In the genomic region with DNA sequence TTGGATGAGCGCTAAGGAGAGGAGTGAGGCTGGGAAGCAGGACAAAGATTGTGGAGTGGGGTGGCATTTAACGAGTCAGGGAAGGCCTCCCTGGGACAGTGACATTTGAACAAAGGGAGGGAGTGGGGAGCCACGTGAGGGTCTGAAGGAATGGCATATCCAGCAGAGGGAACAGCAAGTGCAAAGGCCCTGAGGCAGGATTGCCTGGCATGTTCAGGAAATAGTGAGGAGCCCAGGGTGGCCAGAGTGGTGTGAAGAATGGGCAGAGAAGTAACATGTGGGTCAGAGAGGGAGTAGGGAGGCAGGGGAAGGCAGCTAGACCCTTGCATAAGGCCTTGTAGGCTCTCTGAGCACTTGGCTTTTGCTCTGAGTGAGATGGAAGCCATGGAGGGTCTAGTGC, we compare ENCODE assay signal across 20 cellular contexts. TPM values are rescaled to one million over a fixed set of nuclear protein-coding genes. Genes with fewer than 3 reads are reported as not detected.
DNase-seq lines count a peak whose midpoint lies in the region; ATAC-seq, FAIRE-seq and TF ChIP-seq lines count a peak whose summit lies in the region.
"Had no signal": no experiment of that assay in that cellular context is flagged by ENCODE, and none has a peak within 500 bp of the region (broad histone marks: within the 10 kb centered on the region; RNA-seq: fewer than 3 reads in every experiment).

No MANE protein-coding gene starts in this region.

- no peak overlapping the region for H3K4me3 Mint-ChIP-seq in nephron progenitor cell
- H3K4me3 Mint-ChIP-seq: CD4-positive, alpha-beta memory T cell had no signal

- peaks cover 7% of the 10 kb centered on the region for H3K9me3 Mint-ChIP-seq in nephron progenitor cell

- H3K4me1 Mint-ChIP-seq in nephron progenitor cell: peaks cover 5% of the 10 kb centered on the region
- H3K4me1 Mint-ChIP-seq: CD4-positive, alpha-beta memory T cell had no signal

- TF ChIP-seq RAD21 in K562 (CRISPR knock-in tag; conservative IDR thresholded peaks at IDR 0.05 in 1 of 2, IDR thresholded peaks at IDR 0.05 in 1 of 2): no peak

- no peak overlapping the region for H3K4me2 ChIP-seq in K562 (ENCODE audit: insufficient read depth, low read length)

- no peak for DNase-seq in K562 (ENCODE audit: extremely low read depth in 1 of 4, low spot score in 3 of 4)
- DNase-seq in nephron progenitor cell: no peak
- peak; percentile 36 for DNase-seq in posterior vena cava (ENCODE audit: low spot score)
- DNase-seq in T-helper 2 cell: no peak
- DNase-seq in DMS 273 (lab: John Stamatoyannopoulos, UW; ENCODE audit: unreplicated experiment): no peak
- no peak for DNase-seq in activated CD4-positive, CD25-positive, alpha-beta regulatory T cell treated with anti-CD3 and anti-CD28 coated beads, Interleukin-2, amount 50 U/mL, for 72 hours
- DNase-seq: C1 segment of cervical spinal cord; Calu3; CD4-positive, alpha-beta memory T cell; COR-L47; DMS153; DND-41; GM23248; H7; HCEC 1CT had no signal

- TF ChIP-seq CTCF in K562 (IDR thresholded peaks at IDR 0.05 in 2 of 3, conservative IDR thresholded peaks at IDR 0.05 in 1 of 3; ENCODE audit: insufficient read depth in 2 of 3, low read depth in 1 of 3, low read length in 3 of 3) (no peak), nephron progenitor cell (IDR thresholded peaks at IDR 0.05) (no peak)

- in situ Hi-C loops in K562 (cut with MboI): no loop called here

- no peak overlapping the region for H3K27ac ChIP-seq in K562 (ENCODE audit: extremely low read depth, low read depth, low read length)
- H3K27ac ChIP-seq: GM23248 had no signal

- no peak for FAIRE-seq in K562 (lab: Jason Lieb, UNC)
- FAIRE-seq: G401.6, GM12892, H1 had no signal

- H3K4me1 ChIP-seq in K562 (replicated peaks in 1 of 2; ENCODE audit: control insufficient read depth in 2 of 2, insufficient read depth in 2 of 2, low read length in 2 of 2): no peaks in the 10 kb centered on the region; a peak in 2 of 5 replicates

- POLR2A ChIA-PET in K562 (lab: Yijun Ruan, JAX): no interaction called here

- 10% methylated on average over 3 of the region's 3 CpGs for WGBS in K562 (ENCODE audit: insufficient coverage, low coverage, missing lambda C conversion rate)

- H3K27me3 Mint-ChIP-seq in nephron progenitor cell (ENCODE audit: low read depth, poor library complexity): peaks cover 14% of the 10 kb centered on the region

- no peaks in the 10 kb centered on the region for H3K79me2 ChIP-seq in K562 (ENCODE audit: control insufficient read depth, insufficient read depth, low read length)

- H3K27me3 ChIP-seq in K562 (ENCODE audit: control insufficient read depth in 2 of 2, insufficient read depth in 2 of 2, low read length in 2 of 2): no peaks in the 10 kb centered on the region; a peak in 1 of 5 replicates

- H2AFZ ChIP-seq in K562 (ENCODE audit: low read depth, low read length): no peak overlapping the region
- H2AFZ ChIP-seq: GM23248 had no signal

- no peak overlapping the region for H3K9ac ChIP-seq in K562 (ENCODE audit: insufficient read depth in 1 of 2, low read depth in 2 of 2, low read length in 2 of 2)
- H3K9ac ChIP-seq: GM23248 had no signal

- no TSS peak for BruUV-seq in K562 (replicated peaks; lab: Mats Ljungman, UMichigan)

- TF ChIP-seq EP300 in K562 (IDR thresholded peaks at IDR 0.05; ENCODE audit: low read length): no peak

- TF ChIP-seq POLR2A in K562 (conservative IDR thresholded peaks at IDR 0.05): no peak

- no peaks in the 10 kb centered on the region for H3K36me3 Mint-ChIP-seq in nephron progenitor cell (ENCODE audit: low read depth)
- H3K36me3 Mint-ChIP-seq: CD4-positive, alpha-beta memory T cell had no signal

- no peaks in the 10 kb centered on the region for H3K36me3 ChIP-seq in K562 (ENCODE audit: control insufficient read depth, insufficient read depth, low read length)

- no peak for ATAC-seq in K562

- intact Hi-C loops in K562 (cut with micrococcal nuclease): no loop called here
- intact Hi-C loops in posterior vena cava (cut with DNase I): no loop called here

- H3K9me1 ChIP-seq in K562 (ENCODE audit: control insufficient read depth, insufficient read depth, low read length): no peaks in the 10 kb centered on the region

- H3K27ac Mint-ChIP-seq in nephron progenitor cell: peak overlapping the region; percentile 82
- H3K27ac Mint-ChIP-seq: CD4-positive, alpha-beta memory T cell had no signal

- CTCF ChIA-PET in K562 (lab: Yijun Ruan, JAX; ENCODE audit: low intra/inter-chr PET ratio): no interaction called here

- no peak overlapping the region for H3K4me3 ChIP-seq in K562
- H3K4me3 ChIP-seq: GM23248 had no signal

- H4K20me1 ChIP-seq in K562 (replicated peaks; ENCODE audit: control insufficient read depth, insufficient read depth, low read length): no peaks in the 10 kb centered on the region

- H3K9me3 ChIP-seq in K562 (replicated peaks; ENCODE audit: control insufficient read depth, insufficient read depth, low read depth, low read length): no peaks in the 10 kb centered on the region

TF ChIP-seq in K562, 482 proteins besides CTCF, POLR2A, EP300 and RAD21:
- TF ChIP-seq SMARCA5 (IDR thresholded peaks at IDR 0.05) (peak; percentile 49; the same call in 1 of the 2 replicates), CHD4 (IDR thresholded peaks at IDR 0.05; ENCODE audit: insufficient read depth, insufficient replicate concordance, low read depth, low read length, poor library complexity, severe bottlenecking) (no peak), BCOR (IDR thresholded peaks at IDR 0.05) (peak; percentile 64; the same call in 1 of the 2 replicates), ZC3H11A (IDR thresholded peaks at IDR 0.05; ENCODE audit: low read depth, low read length) (no peak), RBM25 (IDR thresholded peaks at IDR 0.05; ENCODE audit: low read depth, low read length, severe bottlenecking) (peak; percentile 34)

RNA-seq across cellular contexts. Expression of gene PVR, which starts 14.9 kb away (rescaled TPM):
- 8.9 and 19.4 TPM in 2 replicates for total RNA-seq in K562 (2011; cell fraction: chromatin; rRNA removed; ENCODE audit: low replicate concordance)
- total RNA-seq in K562 (2011; cell fraction: nucleolus; rRNA removed): 20.8 and 21.8 TPM in 2 replicates
- total RNA-seq in K562 (2011; cell fraction: nucleoplasm; rRNA removed): 16.2 and 17.5 TPM in 2 replicates
- total RNA-seq in K562 (2014; rRNA removed) (13.8 and 17.0 TPM in 2 replicates), K562 (2014; rRNA removed; fragmentation: Illumina TruSeq; extraction: Trizol) (8.3 and 9.8 TPM in 2 replicates), K562 (2015; rRNA removed; fragmentation: Illumina TruSeq; extraction: Trizol) (9.8 and 10.8 TPM in 2 replicates), K562 (2021) (13.3 and 14.5 TPM in 2 replicates), posterior vena cava (10 to 100 TPM; 22.4 to 35.6 TPM)
- polyA plus RNA-seq in K562 (2011; rRNA removed) (6.5 and 9.2 TPM in 2 replicates), K562 (2014; fragmentation: Illumina TruSeq; extraction: Trizol) (13.9 and 14.0 TPM in 2 replicates), K562 (2014; fragmentation: Nextera tagmentation; extraction: Ambion mirVana) (1 to 10 TPM in 1 of 2 experiments, under 1 TPM in 1; 0.89 to 1.5 TPM), K562 (2014; rRNA removed) (9.1 and 10.9 TPM in 2 replicates)
- polyA plus RNA-seq in K562 (2011; cell fraction: cytosol; rRNA removed): 11.9 and 12.0 TPM in 2 replicates
- 7.9 and 9.4 TPM in 2 replicates for polyA plus RNA-seq in K562 (2011; cell fraction: nucleus; rRNA removed)
- 8.0 and 21.3 TPM in 2 replicates for polyA plus RNA-seq in K562 (2012)
- 7.5 and 7.7 TPM in 2 replicates for polyA minus RNA-seq in K562 (2011; rRNA and poly(A)+ RNA removed)
- 6.1 and 6.3 TPM in 2 replicates for polyA minus RNA-seq in K562 (2011; cell fraction: cytosol; rRNA and poly(A)+ RNA removed)
- polyA minus RNA-seq in K562 (2011; cell fraction: nucleus; rRNA and poly(A)+ RNA removed): 6.3 and 8.7 TPM in 2 replicates

RNA-seq across cellular contexts. Expression of gene IGSF23, which starts 15.4 kb away (rescaled TPM):
- not detected in 2 replicates for total RNA-seq in K562 (2011; cell fraction: chromatin; rRNA removed; ENCODE audit: low replicate concordance)
- not detected in 2 replicates for total RNA-seq in K562 (2011; cell fraction: nucleolus; rRNA removed)
- total RNA-seq in K562 (2011; cell fraction: nucleoplasm; rRNA removed): not detected in 2 replicates
- total RNA-seq in K562 (2014; rRNA removed) (not detected in 2 replicates), K562 (2014; rRNA removed; fragmentation: Illumina TruSeq; extraction: Trizol) (not detected in 2 replicates), K562 (2015; rRNA removed; fragmentation: Illumina TruSeq; extraction: Trizol) (not detected in 2 replicates), K562 (2021) (not detected in 2 replicates), posterior vena cava (not detected)
- polyA plus RNA-seq in K562 (2011; rRNA removed) (not detected in 2 replicates), K562 (2014; fragmentation: Illumina TruSeq; extraction: Trizol) (not detected in 2 replicates), K562 (2014; fragmentation: Nextera tagmentation; extraction: Ambion mirVana) (not detected), K562 (2014; rRNA removed) (not detected in 2 replicates)
- polyA plus RNA-seq in K562 (2011; cell fraction: cytosol; rRNA removed): not detected in 2 replicates
- not detected in 2 replicates for polyA plus RNA-seq in K562 (2011; cell fraction: nucleus; rRNA removed)
- not detected in 2 replicates for polyA plus RNA-seq in K562 (2012)
- not detected in 2 replicates for polyA minus RNA-seq in K562 (2011; rRNA and poly(A)+ RNA removed)
- polyA minus RNA-seq in K562 (2011; cell fraction: cytosol; rRNA and poly(A)+ RNA removed): not detected in 2 replicates
- not detected in 2 replicates for polyA minus RNA-seq in K562 (2011; cell fraction: nucleus; rRNA and poly(A)+ RNA removed)
- total RNA-seq: A172; A673; Calu3; CD4-positive, alpha-beta memory T cell; GM23248; H1; H7 had no signal
- polyA plus RNA-seq: CD4-positive, alpha-beta memory T cell; H1 had no signal

RNA-seq across cellular contexts. Expression of gene CEACAM19, which starts 42.5 kb away (rescaled TPM):
- 0.65 and 0.67 TPM in 2 replicates for total RNA-seq in K562 (2011; cell fraction: chromatin; rRNA removed; ENCODE audit: low replicate concordance)
- total RNA-seq in K562 (2011; cell fraction: nucleolus; rRNA removed): 0.67 and 0.79 TPM in 2 replicates
- total RNA-seq in K562 (2011; cell fraction: nucleoplasm; rRNA removed): not detected in 2 replicates
- total RNA-seq in K562 (2014; rRNA removed): 0.49 TPM in 1 of 2 replicates, not detected in the other
- 0.13 and 0.15 TPM in 2 replicates for total RNA-seq in K562 (2014; rRNA removed; fragmentation: Illumina TruSeq; extraction: Trizol)
- 0.15 TPM in 1 of 2 replicates, not detected in the other for total RNA-seq in K562 (2015; rRNA removed; fragmentation: Illumina TruSeq; extraction: Trizol)
- total RNA-seq in K562 (2021): 0.09 and 0.29 TPM in 2 replicates
- polyA plus RNA-seq in K562 (2011; rRNA removed): 0.17 and 0.31 TPM in 2 replicates
- polyA plus RNA-seq in K562 (2011; cell fraction: cytosol; rRNA removed): 0.06 TPM in 1 of 2 replicates, not detected in the other
- polyA plus RNA-seq in K562 (2011; cell fraction: nucleus; rRNA removed): 1.1 and 1.3 TPM in 2 replicates
- polyA plus RNA-seq in K562 (2012): 0.25 and 2.0 TPM in 2 replicates
- polyA plus RNA-seq in K562 (2014; fragmentation: Illumina TruSeq; extraction: Trizol): 0.17 and 0.30 TPM in 2 replicates
- not detected for polyA plus RNA-seq in K562 (2014; fragmentation: Nextera tagmentation; extraction: Ambion mirVana)
- 0.50 TPM in 1 of 2 replicates, not detected in the other for polyA plus RNA-seq in K562 (2014; rRNA removed)
- polyA minus RNA-seq in K562 (2011; rRNA and poly(A)+ RNA removed): 0.24 TPM in 1 of 2 replicates, not detected in the other
- not detected in 2 replicates for polyA minus RNA-seq in K562 (2011; cell fraction: cytosol; rRNA and poly(A)+ RNA removed)
- 0.44 and 0.54 TPM in 2 replicates for polyA minus RNA-seq in K562 (2011; cell fraction: nucleus; rRNA and poly(A)+ RNA removed)
- total RNA-seq in posterior vena cava: 1 to 10 TPM; 4.1 to 7.8 TPM
- total RNA-seq: A172 had no signal
- polyA plus RNA-seq: CD4-positive, alpha-beta memory T cell had no signal
